Comparison of ENCODE assay signal across 8 cellular contexts in the genomic region with DNA sequence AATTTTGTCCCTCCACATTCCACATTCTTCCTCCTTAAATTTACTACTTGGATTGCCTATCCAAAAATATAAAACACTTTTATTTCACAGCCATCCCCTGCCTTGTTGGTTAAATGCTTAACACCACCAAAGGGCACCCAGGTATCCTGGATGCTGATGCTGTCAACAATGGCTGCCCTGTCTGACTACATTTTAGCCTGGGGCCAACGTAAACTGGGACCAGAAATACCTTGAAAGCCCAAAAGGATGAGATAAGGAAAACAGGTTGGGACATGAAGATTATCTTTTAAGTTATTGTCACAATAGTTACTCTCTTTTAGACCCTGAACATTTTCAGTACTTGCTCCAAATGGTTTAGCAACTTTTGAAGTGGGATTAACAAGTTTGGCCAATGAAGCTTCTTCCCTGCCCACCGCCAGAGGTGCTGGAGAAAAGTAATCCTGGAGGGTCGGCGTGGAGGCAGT. TPM values are rescaled to one million over a fixed set of nuclear protein-coding genes. Genes with fewer than 3 reads are reported as not detected.
DNase-seq lines count a peak whose midpoint lies in the region; ATAC-seq and TF ChIP-seq lines count a peak whose summit lies in the region.

No MANE protein-coding gene starts in this region.

- no peak for ATAC-seq in activated T-cell treated with anti-CD3 and anti-CD28 coated beads, Interleukin-2, amount 50 U/mL, for 4 hours
- ATAC-seq in activated B cell treated with CpG ODN at 0.5 μM for 24 hours (ENCODE audit: low read depth) (no peak), GM18861 (IDR thresholded peaks at IDR 0.05; ENCODE audit: unreplicated experiment) (no peak), HG03025 (IDR thresholded peaks at IDR 0.05; ENCODE audit: low FRiP score, unreplicated experiment) (no peak)
- no peak for ATAC-seq in stimulated activated memory B cell treated with anti-CD40 and anti-IgM and Interleukin-4, amounts not matched to agents 10 μg/mL and 1 μg/mL and 100 μg/mL, for 72 hours

- no peak for TF ChIP-seq CTCF in activated B cell treated with CpG ODN at 0.5 μM for 24 hours (IDR thresholded peaks at IDR 0.05)

- H3K4me3 Mint-ChIP-seq in activated T-cell treated with anti-CD3 and anti-CD28 coated beads, Interleukin-2, amount 50 U/mL, for 4 hours, result peak overlapping the region; percentile 96
- peak overlapping the region; percentile 95 for H3K4me3 Mint-ChIP-seq in activated B cell treated with CpG ODN at 0.5 μM for 24 hours
- peak overlapping the region; percentile 100 for H3K4me3 Mint-ChIP-seq in stimulated activated memory B cell treated with anti-CD40 and anti-IgM and Interleukin-4, amounts not matched to agents 10 μg/mL and 1 μg/mL and 100 μg/mL, for 72 hours

- peak overlapping the region; percentile 92 for H3K27ac Mint-ChIP-seq in activated B cell treated with CpG ODN at 0.5 μM for 24 hours
- H3K27ac Mint-ChIP-seq in stimulated activated memory B cell treated with anti-CD40 and anti-IgM and Interleukin-4, amounts not matched to agents 10 μg/mL and 1 μg/mL and 100 μg/mL, for 72 hours, result peak overlapping the region; percentile 99

- H3K4me1 Mint-ChIP-seq in activated T-cell treated with anti-CD3 and anti-CD28 coated beads, Interleukin-2, amount 50 U/mL, for 4 hours (ENCODE audit: low read depth), result peaks cover 19% of the 10 kb centered on the region
- peaks cover 27% of the 10 kb centered on the region for H3K4me1 Mint-ChIP-seq in activated B cell treated with CpG ODN at 0.5 μM for 24 hours
- peaks cover 17% of the 10 kb centered on the region for H3K4me1 Mint-ChIP-seq in stimulated activated memory B cell treated with anti-CD40 and anti-IgM and Interleukin-4, amounts not matched to agents 10 μg/mL and 1 μg/mL and 100 μg/mL, for 72 hours

- peak overlapping the region; percentile 79 for H3K4me3 ChIP-seq in iPS-11a (ENCODE audit: low read depth, low read length)

- H3K27me3 Mint-ChIP-seq in activated T-cell treated with anti-CD3 and anti-CD28 coated beads, Interleukin-2, amount 50 U/mL, for 4 hours (ENCODE audit: low read depth), result peaks cover 3% of the 10 kb centered on the region
- no peaks in the 10 kb centered on the region for H3K27me3 Mint-ChIP-seq in activated B cell treated with CpG ODN at 0.5 μM for 24 hours
- H3K27me3 Mint-ChIP-seq in stimulated activated memory B cell treated with anti-CD40 and anti-IgM and Interleukin-4, amounts not matched to agents 10 μg/mL and 1 μg/mL and 100 μg/mL, for 72 hours, result no peaks in the 10 kb centered on the region

- H3K36me3 Mint-ChIP-seq in activated T-cell treated with anti-CD3 and anti-CD28 coated beads, Interleukin-2, amount 50 U/mL, for 4 hours (ENCODE audit: insufficient read depth), result peaks cover 3% of the 10 kb centered on the region
- peaks cover 17% of the 10 kb centered on the region for H3K36me3 Mint-ChIP-seq in activated B cell treated with CpG ODN at 0.5 μM for 24 hours (ENCODE audit: low read depth)
- H3K36me3 Mint-ChIP-seq in stimulated activated memory B cell treated with anti-CD40 and anti-IgM and Interleukin-4, amounts not matched to agents 10 μg/mL and 1 μg/mL and 100 μg/mL, for 72 hours, result peaks cover under 1% of the 10 kb centered on the region

- intact Hi-C loops in activated B cell treated with CpG ODN at 0.5 μM for 24 hours (cut with micrococcal nuclease), result loop anchor here (5.0 to 10.0 kb wide), 2 partner anchors 329 to 667 kb away; partner anchors contain the start of genes EFNB1 and PJA1

- DNase-seq in activated T-cell treated with anti-CD3 and anti-CD28 coated beads, Interleukin-2, amount 50 U/mL, for 4 hours, result no peak
- no peak for DNase-seq in activated T-cell treated with anti-CD3 and anti-CD28 coated beads, Interleukin-2, amount 50 U/mL, for 1 hour
- DNase-seq in activated B cell treated with CpG ODN at 0.5 μM for 24 hours, result no peak
- DNase-seq in stimulated activated CD4-positive, alpha-beta T cell treated with anti-CD3 and anti-CD28 coated beads, Interleukin-12 subunit alpha, Interleukin-12 subunit beta, amount 100 ng/mL, for 4 hours, result no peak

- CTCF ChIA-PET in activated B cell treated with CpG ODN at 0.5 μM for 24 hours (lab: Charles Lee), result no interaction called here

- POLR2A ChIA-PET in activated B cell treated with CpG ODN at 0.5 μM for 24 hours (lab: Charles Lee), result interaction anchor here (2.3 kb wide), 1 partner anchor 331 kb away, joined by 7 read pairs; the partner anchor contains the start of gene EFNB1

- H3K9me3 Mint-ChIP-seq in activated T-cell treated with anti-CD3 and anti-CD28 coated beads, Interleukin-2, amount 50 U/mL, for 4 hours, result no peaks in the 10 kb centered on the region
- no peaks in the 10 kb centered on the region for H3K9me3 Mint-ChIP-seq in activated B cell treated with CpG ODN at 0.5 μM for 24 hours
- no peaks in the 10 kb centered on the region for H3K9me3 Mint-ChIP-seq in stimulated activated memory B cell treated with anti-CD40 and anti-IgM and Interleukin-4, amounts not matched to agents 10 μg/mL and 1 μg/mL and 100 μg/mL, for 72 hours

RNA-seq across cellular contexts. Expression of gene YIPF6, which starts 0.8 kb away (rescaled TPM):
- total RNA-seq in activated T-cell treated with anti-CD3 and anti-CD28 coated beads, Interleukin-2, amount 50 U/mL, for 4 hours, result 10 to 100 TPM; 18.1 to 23.4 (median 19.4) TPM
- total RNA-seq in activated B cell treated with CpG ODN at 0.5 μM for 24 hours, result 17.9 and 20.2 TPM in 2 replicates
